ENCODE assay signal across 9 cellular contexts in the genomic region with DNA sequence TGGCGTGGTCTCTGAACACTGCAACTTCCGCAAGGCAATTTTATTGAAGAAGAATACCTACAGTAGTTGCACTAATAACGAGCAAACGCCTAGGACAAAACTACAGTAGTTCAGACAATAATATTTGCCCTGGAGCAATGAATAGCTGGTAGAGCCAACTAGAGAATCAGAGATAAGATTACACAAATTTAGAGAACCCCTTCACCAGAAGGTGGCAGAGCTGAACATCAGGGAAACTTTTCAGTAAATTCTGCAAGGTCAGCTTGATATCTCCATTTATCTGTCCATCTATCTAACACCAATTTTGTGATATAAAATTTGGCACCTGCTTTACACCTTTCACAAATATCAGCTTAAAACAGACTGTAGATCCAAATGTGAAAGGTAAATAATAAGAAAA. TPM values are rescaled to one million over a fixed set of nuclear protein-coding genes. Genes with fewer than 3 reads are reported as not detected.
DNase-seq lines count a peak whose midpoint lies in the region; ATAC-seq, FAIRE-seq and TF ChIP-seq lines count a peak whose summit lies in the region.
"Had no signal": no experiment of that assay in that cellular context is flagged by ENCODE, and none has a peak within 500 bp of the region (broad histone marks: within the 10 kb centered on the region; RNA-seq: fewer than 3 reads in every experiment).

No MANE protein-coding gene starts in this region.

- H3K4me2 ChIP-seq in H9 (ENCODE audit: insufficient read depth, insufficient read length, low read length) = no peak overlapping the region

- WGBS in H9 (ENCODE audit: extremely low coverage, insufficient read length, low lambda C conversion rate) = no CpG with 5 or more reads among the region's 4 CpGs
- 32 to 42% methylated on average over 4 of the region's 4 CpGs for WGBS in pancreas, 2 donors
- WGBS in ovary, 3 donors = 83 to 84% (median 84%) methylated on average over 4 of the region's 4 CpGs

- no peaks in the 10 kb centered on the region for H3K27me3 Mint-ChIP-seq in H9 (ENCODE audit: low read depth)
- H3K27me3 Mint-ChIP-seq in chondrocyte (ENCODE audit: low read depth) = peaks cover 3% of the 10 kb centered on the region
- H3K27me3 Mint-ChIP-seq in activated T-cell treated with anti-CD3 and anti-CD28 coated beads, Interleukin-2, amount 50 U/mL, for 72 hours (ENCODE audit: low read depth) = no peaks in the 10 kb centered on the region

- no peaks in the 10 kb centered on the region for H3K27me3 ChIP-seq in H9 (ENCODE audit: insufficient read depth, low read length)
- H3K27me3 ChIP-seq in pancreas = no peaks in the 10 kb centered on the region
- H3K27me3 ChIP-seq in ovary = no peaks in the 10 kb centered on the region

- H3K18ac ChIP-seq in H9 (ENCODE audit: insufficient read length, low read depth, low read length) = no peak overlapping the region

- H3K79me1 ChIP-seq in H9 (ENCODE audit: insufficient read depth, low read depth, low read length, poor library complexity, severe bottlenecking) = no peaks in the 10 kb centered on the region

- H4K91ac ChIP-seq in H9 (ENCODE audit: insufficient read length, low read depth, low read length) = no peak overlapping the region

- TF ChIP-seq POLR2A in ovary (IDR thresholded peaks at IDR 0.05) = no peak

- H3K9ac ChIP-seq in H9 (ENCODE audit: extremely low read depth, insufficient read length, low read length) = no peak overlapping the region
- H3K9ac ChIP-seq: parathyroid adenoma had no signal

- no peak overlapping the region for H4K8ac ChIP-seq in H9 (replicated peaks; ENCODE audit: insufficient read length, low read depth, low read length)

- H3K4ac ChIP-seq in H9 (ENCODE audit: low read depth, low read length) = no peak overlapping the region

- no peak overlapping the region for H2BK5ac ChIP-seq in H9 (ENCODE audit: insufficient read length, low read length)

- H3K4me1 ChIP-seq in H9 (ENCODE audit: insufficient read depth, low read length) = no peaks in the 10 kb centered on the region
- no peaks in the 10 kb centered on the region for H3K4me1 ChIP-seq in pancreas
- no peaks in the 10 kb centered on the region for H3K4me1 ChIP-seq in ovary (ENCODE audit: insufficient read depth)
- H3K4me1 ChIP-seq: parathyroid adenoma had no signal

- H4K5ac ChIP-seq in H9 (ENCODE audit: insufficient read length, low read depth, low read length) = no peak overlapping the region

- no peak overlapping the region for H3K14ac ChIP-seq in H9 (ENCODE audit: insufficient read depth, low read length)

- no peak overlapping the region for H2AK5ac ChIP-seq in H9 (ENCODE audit: insufficient read length, low read length)

- H3K56ac ChIP-seq in H9 (ENCODE audit: insufficient read length, low read depth, low read length) = no peak overlapping the region

- H4K20me1 ChIP-seq in H9 (ENCODE audit: control insufficient read depth, insufficient read depth, insufficient read length) = no peaks in the 10 kb centered on the region

- H3K4me3 ChIP-seq in pancreas (no peak overlapping the region), ovary (no peak overlapping the region)

- H3K4me3 Mint-ChIP-seq in H9 (no peak overlapping the region), chondrocyte (ENCODE audit: unreplicated experiment) (no peak overlapping the region)
- H3K4me3 Mint-ChIP-seq in activated T-cell treated with anti-CD3 and anti-CD28 coated beads, Interleukin-2, amount 50 U/mL, for 72 hours = no peak overlapping the region

- H3K27ac Mint-ChIP-seq in H9 = no peak overlapping the region
- H3K27ac Mint-ChIP-seq in chondrocyte (ENCODE audit: unreplicated experiment) = no peak overlapping the region
- no peak overlapping the region for H3K27ac Mint-ChIP-seq in activated T-cell treated with anti-CD3 and anti-CD28 coated beads, Interleukin-2, amount 50 U/mL, for 72 hours

- H3K27ac ChIP-seq in H9 (ENCODE audit: insufficient read length, low read depth, low read length) (no peak overlapping the region), pancreas (no peak overlapping the region), ovary (no peak overlapping the region)
- H3K27ac ChIP-seq: parathyroid adenoma had no signal

- H3K4me1 Mint-ChIP-seq in H9 = peaks cover 0 to 2% of the 10 kb centered on the region in 2 experiments; a peak in 1 of 4 replicates
- H3K4me1 Mint-ChIP-seq in chondrocyte (ENCODE audit: low read depth) = peaks cover 13% of the 10 kb centered on the region
- H3K4me1 Mint-ChIP-seq in activated T-cell treated with anti-CD3 and anti-CD28 coated beads, Interleukin-2, amount 50 U/mL, for 72 hours (ENCODE audit: low read depth) = no peaks in the 10 kb centered on the region

- no peak overlapping the region for H2BK12ac ChIP-seq in H9 (ENCODE audit: insufficient read length, low read depth, low read length)

- H3K9me3 Mint-ChIP-seq in H9 (no peaks in the 10 kb centered on the region), chondrocyte (ENCODE audit: low read depth) (no peaks in the 10 kb centered on the region)
- peaks cover 0 to 3% of the 10 kb centered on the region in 2 donors for H3K9me3 Mint-ChIP-seq in activated T-cell treated with anti-CD3 and anti-CD28 coated beads, Interleukin-2, amount 50 U/mL, for 72 hours

- TF ChIP-seq EP300 in ovary (IDR thresholded peaks at IDR 0.05) = no peak

- no peaks in the 10 kb centered on the region for H3K23me2 ChIP-seq in H9 (ENCODE audit: insufficient read length, low read depth, low read length, poor library complexity, severe bottlenecking)

- H3K9me3 ChIP-seq in H9 (ENCODE audit: control insufficient read depth, low read depth, low read length) (no peaks in the 10 kb centered on the region), pancreas (no peaks in the 10 kb centered on the region), ovary (no peaks in the 10 kb centered on the region)

- no peak overlapping the region for H3T11ph ChIP-seq in H9 (ENCODE audit: low read length)

- no peak for FAIRE-seq in pancreas (lab: Jason Lieb, UNC)

- H2AFZ ChIP-seq in H9 (ENCODE audit: low read length) = no peak overlapping the region
- H2AFZ ChIP-seq: parathyroid adenoma had no signal

- no peaks in the 10 kb centered on the region for H3K36me3 ChIP-seq in pancreas
- no peaks in the 10 kb centered on the region for H3K36me3 ChIP-seq in ovary

- peak in 3 of 4 donors; percentile 59 to 85 (median 72) for ATAC-seq in pancreas
- no peak for ATAC-seq in HG03196 (IDR thresholded peaks at IDR 0.05; ENCODE audit: unreplicated experiment)
- ATAC-seq in GM21526 (IDR thresholded peaks at IDR 0.05; ENCODE audit: low FRiP score, unreplicated experiment) = no peak
- no peak for ATAC-seq in activated T-cell treated with anti-CD3 and anti-CD28 coated beads, Interleukin-2, amount 50 U/mL, for 72 hours (replicated peaks in 1 of 2)

- H2BK20ac ChIP-seq in H9 (ENCODE audit: low read depth, low read length, poor library complexity, severe bottlenecking) = no peak overlapping the region

- DNase-seq in H9 (no peak), NCI-H2196 treated with DMSO at 0.1 percent for 48 hours (lab: John Stamatoyannopoulos, UW; ENCODE audit: unreplicated experiment) (peak; percentile 2), chondrocyte (ENCODE audit: low spot score) (no peak), pancreas (peak in 1 of 6 donors; percentile 10), ovary (no peak)
- no peak for DNase-seq in activated T-cell treated with anti-CD3 and anti-CD28 coated beads, Interleukin-2, amount 50 U/mL, for 72 hours

- TF ChIP-seq CTCF in H9 (conservative IDR thresholded peaks at IDR 0.05) (peak; percentile 75), chondrocyte (IDR thresholded peaks at IDR 0.05) (peak; percentile 83), pancreas (IDR thresholded peaks at IDR 0.05) (peak in 2 of 4 donors; percentile 24 to 25), ovary (IDR thresholded peaks at IDR 0.05) (no peak)

- H2BK15ac ChIP-seq in H9 (ENCODE audit: low read depth, low read length) = no peak overlapping the region

- H3K23ac ChIP-seq in H9 (ENCODE audit: insufficient read length, low read depth, low read length) = no peak overlapping the region

- intact Hi-C loops in pancreas (cut with DNase I) (loop anchor here in 1 of 3 donors (5.0 kb wide), 1 partner anchor 187 kb away; no protein-coding TSS in a partner anchor), ovary (cut with DNase I) (no loop called here)

- H2BK120ac ChIP-seq in H9 (ENCODE audit: low read depth, low read length, poor library complexity, severe bottlenecking) = no peak overlapping the region

- no peaks in the 10 kb centered on the region for H3K79me2 ChIP-seq in H9 (ENCODE audit: insufficient read depth, low read length)
- H3K79me2 ChIP-seq: parathyroid adenoma had no signal

- H3K36me3 Mint-ChIP-seq in H9 (ENCODE audit: insufficient read depth in 1 of 3, low read depth in 3 of 3) = no peaks in the 10 kb centered on the region
- H3K36me3 Mint-ChIP-seq in chondrocyte (ENCODE audit: low read depth) = no peaks in the 10 kb centered on the region
- H3K36me3 Mint-ChIP-seq in activated T-cell treated with anti-CD3 and anti-CD28 coated beads, Interleukin-2, amount 50 U/mL, for 72 hours (ENCODE audit: insufficient read depth in 2 of 2) = no peaks in the 10 kb centered on the region

RNA-seq across cellular contexts. Expression of gene CDH19, which starts 43.8 kb away (rescaled TPM):
- total RNA-seq in H9 (2021) (not detected in 2 replicates), chondrocyte (1.6 to 4.1 TPM (median 2.0 TPM) in 3 replicates), pancreas (under 1 TPM; 0.20 to 0.93 (median 0.46) TPM), ovary (1 to 10 TPM in 4 of 7 donors, under 1 TPM in 2, not detected in 1; 0.18 to 3.5 (median 1.8) TPM)
- polyA plus RNA-seq in pancreas (1 to 10 TPM in 1 of 2 donors, under 1 TPM in 1; 0.30 to 1.4 TPM), ovary (1 to 10 TPM in 1 of 2 donors, under 1 TPM in 1; 0.76 to 2.7 TPM)
- total RNA-seq in activated T-cell treated with anti-CD3 and anti-CD28 coated beads, Interleukin-2, amount 50 U/mL, for 72 hours = not detected

Comparison
In these comparisons a context has a peak if more than half of its experiments do, and no peak if none do; other contexts are left out.
1. CTCF ChIP-seq: peak in H9 (single experiment) and chondrocyte (single experiment); none in ovary (0 of 3).
2. ATAC-seq: peak in pancreas (3 of 4); none in HG03196 (single experiment), GM21526 (single experiment) and activated T-cell treated with anti-CD3 and anti-CD28 coated beads, Interleukin-2, amount 50 U/mL, for 72 hours (0 of 2).